1 cellular context compared by ENCODE assay signal in genomic region chr2:218719457-218719856, GRCh38.
TF ChIP-seq lines count a peak whose summit lies in the region.

No MANE protein-coding gene starts in this region.

TF ChIP-seq in HepG2, 621 proteins besides CTCF, POLR2A, EP300 and RAD21:
- TF ChIP-seq ATF1 (CRISPR knock-in tag; IDR thresholded peaks at IDR 0.05) (no peak), ZNF577 (CRISPR knock-in tag; IDR thresholded peaks at IDR 0.05; ENCODE audit: borderline replicate concordance, low read depth) (no peak), ESRRA (CRISPR knock-in tag; IDR thresholded peaks at IDR 0.05; ENCODE audit: low read depth) (no peak), SOX5 (CRISPR knock-in tag; IDR thresholded peaks at IDR 0.05; ENCODE audit: borderline replicate concordance) (no peak), REXO4 (CRISPR knock-in tag; IDR thresholded peaks at IDR 0.05; ENCODE audit: borderline replicate concordance) (no peak), SRY (CRISPR knock-in tag; IDR thresholded peaks at IDR 0.05) (no peak), ZNF101 (CRISPR knock-in tag; IDR thresholded peaks at IDR 0.05; ENCODE audit: borderline replicate concordance, low read depth) (no peak), POGZ (CRISPR knock-in tag; IDR thresholded peaks at IDR 0.05) (no peak), NCOA2 (CRISPR knock-in tag; IDR thresholded peaks at IDR 0.05) (no peak), AGO1 (IDR thresholded peaks at IDR 0.05; ENCODE audit: low read depth, low read length, poor library complexity, severe bottlenecking) (no peak), ZSCAN21 (CRISPR knock-in tag; IDR thresholded peaks at IDR 0.05; ENCODE audit: borderline replicate concordance) (no peak), ZBTB25 (CRISPR knock-in tag; IDR thresholded peaks at IDR 0.05) (no peak), PHF5A (CRISPR knock-in tag; IDR thresholded peaks at IDR 0.05; ENCODE audit: low read depth, unreplicated experiment) (no peak), ZKSCAN5 (CRISPR knock-in tag; IDR thresholded peaks at IDR 0.05) (no peak), NCOA1 (CRISPR knock-in tag; IDR thresholded peaks at IDR 0.05) (no peak), STAT5B (CRISPR knock-in tag; IDR thresholded peaks at IDR 0.05) (no peak), ZNF446 (CRISPR knock-in tag; IDR thresholded peaks at IDR 0.05) (no peak), KLF13 (CRISPR knock-in tag; IDR thresholded peaks at IDR 0.05) (no peak), PREB (CRISPR knock-in tag; IDR thresholded peaks at IDR 0.05) (no peak)
- TF ChIP-seq, protein P1, sequence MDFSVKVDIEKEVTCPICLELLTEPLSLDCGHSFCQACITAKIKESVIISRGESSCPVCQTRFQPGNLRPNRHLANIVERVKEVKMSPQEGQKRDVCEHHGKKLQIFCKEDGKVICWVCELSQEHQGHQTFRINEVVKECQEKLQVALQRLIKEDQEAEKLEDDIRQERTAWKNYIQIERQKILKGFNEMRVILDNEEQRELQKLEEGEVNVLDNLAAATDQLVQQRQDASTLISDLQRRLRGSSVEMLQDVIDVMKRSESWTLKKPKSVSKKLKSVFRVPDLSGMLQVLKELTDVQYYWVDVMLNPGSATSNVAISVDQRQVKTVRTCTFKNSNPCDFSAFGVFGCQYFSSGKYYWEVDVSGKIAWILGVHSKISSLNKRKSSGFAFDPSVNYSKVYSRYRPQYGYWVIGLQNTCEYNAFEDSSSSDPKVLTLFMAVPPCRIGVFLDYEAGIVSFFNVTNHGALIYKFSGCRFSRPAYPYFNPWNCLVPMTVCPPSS (IDR thresholded peaks at IDR 0.05) = no peak
